Comparison of ENCODE assay signal across 9 cellular contexts in the genomic region with DNA sequence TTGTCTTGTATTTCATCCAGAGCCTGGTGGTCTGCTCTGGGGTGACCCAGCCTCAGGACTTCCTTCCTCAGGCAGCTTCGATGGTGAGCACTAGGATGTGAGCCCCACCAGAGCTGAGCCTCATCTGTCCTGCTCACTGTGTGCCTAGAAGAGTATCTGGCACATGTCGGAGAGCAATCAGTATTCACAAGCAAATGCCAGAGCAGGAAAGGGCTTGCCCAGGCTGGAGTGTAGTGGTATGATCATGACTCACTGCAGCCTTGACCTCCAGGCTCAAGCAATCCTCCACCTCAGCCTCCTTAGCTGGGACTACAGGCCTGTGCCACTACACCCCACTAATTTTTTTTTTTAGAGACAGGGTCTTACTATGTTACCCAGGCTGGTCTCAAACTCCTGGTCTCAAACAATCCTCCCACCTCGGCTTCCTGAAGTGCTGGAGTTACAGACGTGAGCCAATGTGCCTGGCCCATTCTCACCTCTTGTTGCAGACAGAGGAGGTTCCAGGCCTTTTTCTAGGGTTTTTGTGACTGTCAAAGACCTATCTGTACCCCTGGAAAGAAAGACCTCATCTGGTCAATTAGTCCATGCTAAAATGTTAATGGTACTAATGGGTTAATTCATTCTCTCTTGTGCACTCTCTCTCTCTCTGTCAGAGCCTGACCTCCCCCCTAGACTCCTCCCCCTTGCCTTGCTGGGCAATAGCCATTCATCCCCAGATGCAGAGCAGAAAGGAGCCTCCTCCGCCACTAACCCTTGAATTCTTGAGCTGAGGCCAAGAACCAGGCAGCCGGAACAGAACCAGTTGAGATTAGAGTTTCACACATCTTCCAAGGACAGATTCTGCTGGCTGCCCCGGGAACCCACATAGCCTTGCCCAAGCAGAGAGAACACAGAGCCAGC.
DNase-seq lines count a peak whose midpoint lies in the region; ATAC-seq lines count a peak whose summit lies in the region.
"Had no signal": no experiment of that assay in that cellular context is flagged by ENCODE, and none has a peak within 500 bp of the region (broad histone marks: within the 10 kb centered on the region; RNA-seq: fewer than 3 reads in every experiment).

No MANE protein-coding gene starts in this region.

- no peaks in the 10 kb centered on the region for H3K9me3 ChIP-seq in mesodermal cell (ENCODE audit: control insufficient read depth, low read length)

- DNase-seq in NCI-H2196 (lab: John Stamatoyannopoulos, UW; ENCODE audit: unreplicated experiment), result peak; percentile 42
- peak; percentile 59 for DNase-seq in epithelial cell of prostate (ENCODE audit: low read depth, low spot score)
- no peak for DNase-seq in NK-92 (lab: John Stamatoyannopoulos, UW; ENCODE audit: unreplicated experiment)
- no peak for DNase-seq in stimulated activated CD4-positive, alpha-beta T cell treated with anti-CD3 and anti-CD28 coated beads, Interleukin-2, amount 100 ng/mL, for 48 hours
- no peak for DNase-seq in SHP77 treated with DMSO at 0.1 percent for 48 hours (lab: John Stamatoyannopoulos, UW)

- 29 to 35% methylated on average over 5 to 6 of the region's 7 CpGs for WGBS in mesodermal cell (ENCODE audit: insufficient coverage in 2 of 2), 2 experiments

- no peak overlapping the region for H2AFZ ChIP-seq in ACC112 (ENCODE audit: low read length, unreplicated experiment)

- H3K36me3 ChIP-seq in ACC112 (ENCODE audit: insufficient read depth, low read length) (no peaks in the 10 kb centered on the region), mesodermal cell (ENCODE audit: control insufficient read depth, insufficient read depth, low read length) (no peaks in the 10 kb centered on the region)

- H3K27ac ChIP-seq in ACC112 (ENCODE audit: low read depth, low read length), result peak overlapping the region; percentile 81
- H3K27ac ChIP-seq in epithelial cell of prostate, result peak overlapping the region; percentile 62
- peak overlapping the region; percentile 88 for H3K27ac ChIP-seq in mesodermal cell (ENCODE audit: low read depth, low read length, severe bottlenecking)

- H3K79me2 ChIP-seq in ACC112 (ENCODE audit: control insufficient read depth, insufficient read depth, low read length, unreplicated experiment), result no peaks in the 10 kb centered on the region

- H3K4me1 ChIP-seq in ACC112 (ENCODE audit: control insufficient read depth, insufficient read depth, low read length, unreplicated experiment), result peaks cover 42% of the 10 kb centered on the region
- peaks cover 30% of the 10 kb centered on the region for H3K4me1 ChIP-seq in mesodermal cell (ENCODE audit: control insufficient read depth, insufficient read depth, low read length, poor library complexity, severe bottlenecking)

- H3K27me3 ChIP-seq in ACC112 (ENCODE audit: insufficient read depth, low read length), result no peaks in the 10 kb centered on the region
- H3K27me3 ChIP-seq: dorsolateral prefrontal cortex had no signal

- ATAC-seq in HG02981 (IDR thresholded peaks at IDR 0.05; ENCODE audit: unreplicated experiment), result no peak

- H3K4me3 ChIP-seq in ACC112 (ENCODE audit: low read depth, low read length), result peak overlapping the region; percentile 41; the same call in 1 of the 2 replicates
- H3K4me3 ChIP-seq in mesodermal cell (ENCODE audit: extremely low read depth, insufficient read depth, low read length, poor library complexity, severe bottlenecking), result peak overlapping the region; percentile 11
- H3K4me3 ChIP-seq: dorsolateral prefrontal cortex had no signal

Comparison
In these comparisons a context has a peak if more than half of its experiments do, and no peak if none do; other contexts are left out.
1. DNase-seq: peak in NCI-H2196 (single experiment) and epithelial cell of prostate (single experiment); none in NK-92 (single experiment), stimulated activated CD4-positive, alpha-beta T cell treated with anti-CD3 and anti-CD28 coated beads, Interleukin-2, amount 100 ng/mL, for 48 hours (0 of 2) and SHP77 treated with DMSO at 0.1 percent for 48 hours (single experiment).
2. Peak in every context shown above with its lines, with median percentiles within 50 percentile points of each other: H3K27ac ChIP-seq.